Comparison of ENCODE assay signal across 1 cellular context in the genomic region with DNA sequence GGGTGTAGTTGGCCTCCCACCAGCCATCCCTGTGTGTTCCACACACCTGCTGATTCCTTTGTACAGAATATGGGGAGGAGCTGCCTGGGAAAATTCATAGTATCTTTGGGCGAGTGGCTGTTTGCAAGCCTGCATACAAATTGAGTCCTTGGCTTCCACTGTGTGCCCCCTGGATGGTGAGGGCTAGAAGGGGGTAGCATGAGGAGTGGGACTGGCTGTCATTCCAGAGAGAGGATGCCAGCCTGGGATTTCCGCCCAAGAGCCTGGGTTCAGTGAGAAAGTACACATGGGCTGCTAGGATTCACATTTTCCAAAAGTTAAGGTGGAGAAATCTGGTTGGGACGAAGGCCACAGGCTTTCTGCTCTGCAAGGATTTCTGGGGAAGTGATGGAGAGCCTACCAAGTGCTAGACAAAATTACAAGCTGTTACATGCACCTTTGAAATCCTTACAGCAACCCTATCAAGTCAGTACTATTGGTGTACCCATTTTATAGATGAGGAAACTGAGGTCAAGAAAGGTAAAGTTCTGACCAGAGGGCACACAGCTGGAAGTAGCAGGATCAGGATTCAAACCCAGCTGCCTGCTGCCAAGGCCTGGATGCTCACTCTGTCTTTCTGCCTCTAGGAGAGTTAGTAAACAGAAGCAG.
TF ChIP-seq lines count a peak whose summit lies in the region.

No MANE protein-coding gene starts in this region.

TF ChIP-seq in WTC11, 78 proteins besides CTCF, POLR2A, EP300 and RAD21:
- TF ChIP-seq, protein P1, sequence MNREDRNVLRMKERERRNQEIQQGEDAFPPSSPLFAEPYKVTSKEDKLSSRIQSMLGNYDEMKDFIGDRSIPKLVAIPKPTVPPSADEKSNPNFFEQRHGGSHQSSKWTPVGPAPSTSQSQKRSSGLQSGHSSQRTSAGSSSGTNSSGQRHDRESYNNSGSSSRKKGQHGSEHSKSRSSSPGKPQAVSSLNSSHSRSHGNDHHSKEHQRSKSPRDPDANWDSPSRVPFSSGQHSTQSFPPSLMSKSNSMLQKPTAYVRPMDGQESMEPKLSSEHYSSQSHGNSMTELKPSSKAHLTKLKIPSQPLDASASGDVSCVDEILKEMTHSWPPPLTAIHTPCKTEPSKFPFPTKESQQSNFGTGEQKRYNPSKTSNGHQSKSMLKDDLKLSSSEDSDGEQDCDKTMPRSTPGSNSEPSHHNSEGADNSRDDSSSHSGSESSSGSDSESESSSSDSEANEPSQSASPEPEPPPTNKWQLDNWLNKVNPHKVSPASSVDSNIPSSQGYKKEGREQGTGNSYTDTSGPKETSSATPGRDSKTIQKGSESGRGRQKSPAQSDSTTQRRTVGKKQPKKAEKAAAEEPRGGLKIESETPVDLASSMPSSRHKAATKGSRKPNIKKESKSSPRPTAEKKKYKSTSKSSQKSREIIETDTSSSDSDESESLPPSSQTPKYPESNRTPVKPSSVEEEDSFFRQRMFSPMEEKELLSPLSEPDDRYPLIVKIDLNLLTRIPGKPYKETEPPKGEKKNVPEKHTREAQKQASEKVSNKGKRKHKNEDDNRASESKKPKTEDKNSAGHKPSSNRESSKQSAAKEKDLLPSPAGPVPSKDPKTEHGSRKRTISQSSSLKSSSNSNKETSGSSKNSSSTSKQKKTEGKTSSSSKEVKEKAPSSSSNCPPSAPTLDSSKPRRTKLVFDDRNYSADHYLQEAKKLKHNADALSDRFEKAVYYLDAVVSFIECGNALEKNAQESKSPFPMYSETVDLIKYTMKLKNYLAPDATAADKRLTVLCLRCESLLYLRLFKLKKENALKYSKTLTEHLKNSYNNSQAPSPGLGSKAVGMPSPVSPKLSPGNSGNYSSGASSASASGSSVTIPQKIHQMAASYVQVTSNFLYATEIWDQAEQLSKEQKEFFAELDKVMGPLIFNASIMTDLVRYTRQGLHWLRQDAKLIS (CRISPR knock-in tag; IDR thresholded peaks at IDR 0.05; ENCODE audit: borderline replicate concordance) = no peak
- TF ChIP-seq GTF2I (CRISPR knock-in tag; conservative IDR thresholded peaks at IDR 0.05) = peak; percentile 73
